In the genomic region with DNA sequence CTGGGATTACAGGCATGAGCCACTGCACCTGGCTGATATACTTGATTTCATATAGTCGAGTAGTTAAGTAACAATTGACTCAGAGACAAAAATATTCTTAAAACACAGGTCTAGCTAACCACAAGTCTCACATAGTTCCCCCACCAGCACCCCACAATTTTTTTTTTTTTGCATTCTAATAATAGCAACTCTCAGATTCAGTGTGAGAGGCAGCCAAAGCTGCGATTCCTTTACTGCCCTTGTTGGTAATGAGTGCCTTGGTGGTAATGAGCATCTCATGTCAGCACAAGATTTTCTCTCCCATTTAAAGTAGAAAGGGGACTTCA, we compare ENCODE assay signal across 14 cellular contexts.
DNase-seq lines count a peak whose midpoint lies in the region; ATAC-seq and TF ChIP-seq lines count a peak whose summit lies in the region.
"Had no signal": no experiment of that assay in that cellular context is flagged by ENCODE, and none has a peak within 500 bp of the region (broad histone marks: within the 10 kb centered on the region; RNA-seq: fewer than 3 reads in every experiment).

No MANE protein-coding gene starts in this region.

- no peak overlapping the region for H3K4me3 Mint-ChIP-seq in activated naive CD8-positive, alpha-beta T cell treated with anti-CD3 and anti-CD28 coated beads, Interleukin-2, amount 50 U/mL, for 24 hours
- H3K4me3 Mint-ChIP-seq: activated CD8-positive, alpha-beta T cell treated with anti-CD3 and anti-CD28 coated beads for 36 hours had no signal

- no peak for DNase-seq in PC-3
- DNase-seq in NCI-H1930 (lab: John Stamatoyannopoulos, UW), result no peak
- DNase-seq in caudate nucleus (lab: John Stamatoyannopoulos, UW), result no peak
- no peak for DNase-seq in C1 segment of cervical spinal cord (lab: John Stamatoyannopoulos, UW)
- DNase-seq in activated naive CD8-positive, alpha-beta T cell treated with anti-CD3 and anti-CD28 coated beads, Interleukin-2, amount 50 U/mL, for 24 hours, result no peak
- DNase-seq: activated CD8-positive, alpha-beta T cell treated with anti-CD3 and anti-CD28 coated beads for 36 hours; COR-L47; left lung; NCI-H1436; SJCRH30 had no signal

- peak; percentile 90 for ATAC-seq in GM18498 (IDR thresholded peaks at IDR 0.05; ENCODE audit: unreplicated experiment)
- ATAC-seq in GM19468 (IDR thresholded peaks at IDR 0.05; ENCODE audit: extremely low read depth, unreplicated experiment), result peak; percentile 81
- peak; percentile 86 for ATAC-seq in HG02981 (IDR thresholded peaks at IDR 0.05; ENCODE audit: unreplicated experiment)
- ATAC-seq in PC-3, result no peak
- no peak for ATAC-seq in activated naive CD8-positive, alpha-beta T cell treated with anti-CD3 and anti-CD28 coated beads, Interleukin-2, amount 50 U/mL, for 24 hours
- ATAC-seq: activated CD8-positive, alpha-beta T cell treated with anti-CD3 and anti-CD28 coated beads for 36 hours; left lung had no signal

- CTCF ChIA-PET in PC-3 (lab: Charles Lee), result no interaction called here

- BruUV-seq in PC-3 (replicated peaks; lab: Mats Ljungman, UMichigan), result no TSS peak

- no peaks in the 10 kb centered on the region for H3K9me2 ChIP-seq in PC-3 (replicated peaks; ENCODE audit: low read length)

- peaks cover 91% of the 10 kb centered on the region for H3K4me1 ChIP-seq in PC-3 (ENCODE audit: insufficient read depth, low read length)

- POLR2A ChIA-PET in PC-3 (lab: Charles Lee; ENCODE audit: unreplicated experiment), result interaction anchor here (0.6 kb wide), 1 partner anchor 9 kb away, joined by 5 read pairs; no protein-coding TSS in a partner anchor

- H3K36me3 Mint-ChIP-seq in activated naive CD8-positive, alpha-beta T cell treated with anti-CD3 and anti-CD28 coated beads, Interleukin-2, amount 50 U/mL, for 24 hours (ENCODE audit: low read depth), result no peaks in the 10 kb centered on the region

- TF ChIP-seq CTCF in PC-3 (conservative IDR thresholded peaks at IDR 0.05; ENCODE audit: low read depth, low read length), result no peak

- peaks cover 12% of the 10 kb centered on the region for H3F3A ChIP-seq in PC-3 (ENCODE audit: low read length, unreplicated experiment)

- H3K27ac ChIP-seq in PC-3 (ENCODE audit: low read length), result peak overlapping the region; percentile 99; the same call in 1 of the 2 replicates
- no peak overlapping the region for H3K27ac ChIP-seq in caudate nucleus (ENCODE audit: low read depth, low read length)
- H3K27ac ChIP-seq: left lung, SJCRH30 had no signal

- H3K4me3 ChIP-seq in PC-3 (ENCODE audit: low read length), result no peak overlapping the region
- H3K4me3 ChIP-seq: esophagus muscularis mucosa, left lung, SJCRH30 had no signal

- H3K4me2 ChIP-seq in PC-3 (ENCODE audit: low read length), result no peak overlapping the region

- no peaks in the 10 kb centered on the region for H3K9me3 ChIP-seq in PC-3 (ENCODE audit: low read length)
- H3K9me3 ChIP-seq: esophagus muscularis mucosa, left lung, SJCRH30 had no signal

- H3K9ac ChIP-seq in PC-3 (ENCODE audit: low read length), result no peak overlapping the region

- no peak overlapping the region for H3K27ac Mint-ChIP-seq in activated naive CD8-positive, alpha-beta T cell treated with anti-CD3 and anti-CD28 coated beads, Interleukin-2, amount 50 U/mL, for 24 hours
- H3K27ac Mint-ChIP-seq: activated CD8-positive, alpha-beta T cell treated with anti-CD3 and anti-CD28 coated beads for 36 hours had no signal

- peaks cover 73% of the 10 kb centered on the region for H3K79me2 ChIP-seq in PC-3 (ENCODE audit: low read length)

- H4K20me1 ChIP-seq in PC-3 (ENCODE audit: low read length), result no peaks in the 10 kb centered on the region

- no peaks in the 10 kb centered on the region for H3K9me3 Mint-ChIP-seq in activated naive CD8-positive, alpha-beta T cell treated with anti-CD3 and anti-CD28 coated beads, Interleukin-2, amount 50 U/mL, for 24 hours
- H3K9me3 Mint-ChIP-seq: activated CD8-positive, alpha-beta T cell treated with anti-CD3 and anti-CD28 coated beads for 36 hours had no signal

- H2AFZ ChIP-seq in PC-3 (ENCODE audit: low read length), result no peak overlapping the region

- intact Hi-C loops in PC-3 (cut with micrococcal nuclease), result no loop called here

- peaks cover 8% of the 10 kb centered on the region for H3K4me1 Mint-ChIP-seq in activated naive CD8-positive, alpha-beta T cell treated with anti-CD3 and anti-CD28 coated beads, Interleukin-2, amount 50 U/mL, for 24 hours

- H3K36me3 ChIP-seq in PC-3 (ENCODE audit: low read depth, low read length), result peaks cover 12% of the 10 kb centered on the region
- H3K36me3 ChIP-seq: esophagus muscularis mucosa, left lung, SJCRH30 had no signal

- peaks cover 10% of the 10 kb centered on the region for H3K27me3 Mint-ChIP-seq in activated naive CD8-positive, alpha-beta T cell treated with anti-CD3 and anti-CD28 coated beads, Interleukin-2, amount 50 U/mL, for 24 hours

- H3K27me3 ChIP-seq in PC-3 (ENCODE audit: low read length), result no peaks in the 10 kb centered on the region
- H3K27me3 ChIP-seq: esophagus muscularis mucosa, left lung, SJCRH30 had no signal

Comparison
In these comparisons a context has a peak if more than half of its experiments do, and no peak if none do; other contexts are left out.
1. ATAC-seq: peak in GM18498 (single experiment), GM19468 (single experiment) and HG02981 (single experiment); none in PC-3 (single experiment) and activated naive CD8-positive, alpha-beta T cell treated with anti-CD3 and anti-CD28 coated beads, Interleukin-2, amount 50 U/mL, for 24 hours (single experiment).